8 cellular contexts compared by ENCODE assay signal in genomic region chr18:63422862-63423304, GRCh38. TPM values are rescaled to one million over a fixed set of nuclear protein-coding genes. Genes with fewer than 3 reads are reported as not detected.
DNase-seq lines count a peak whose midpoint lies in the region; ATAC-seq and TF ChIP-seq lines count a peak whose summit lies in the region.

No MANE protein-coding gene starts in this region.

- H3K9ac ChIP-seq in colonic mucosa (ENCODE audit: low read depth in 2 of 2, low read length in 2 of 2): peak overlapping the region; percentile 85 to 96

- H3K4me1 ChIP-seq in colonic mucosa (peaks cover 4% of the 10 kb centered on the region), mononuclear cell (ENCODE audit: insufficient read depth, low read length) (peaks cover 28% of the 10 kb centered on the region)

- H3K4me3 ChIP-seq in LNCaP clone FGC (ENCODE audit: low read depth, low read length) (peak overlapping the region; percentile 89), colonic mucosa (peak overlapping the region; percentile 72), mononuclear cell (ENCODE audit: low read length) (peak overlapping the region; percentile 99)

- DNase-seq in LNCaP clone FGC (ENCODE audit: low read depth): peak; percentile 13
- no peak for DNase-seq in colonic mucosa
- DNase-seq in central memory CD4-positive, alpha-beta T cell: no peak
- no peak for DNase-seq in AG08395 (ENCODE audit: low spot score)
- DNase-seq in epidermal melanocyte (ENCODE audit: insufficient read length, low spot score): no peak

- H3K27ac ChIP-seq in colonic mucosa: peak overlapping the region; percentile 88

- no peaks in the 10 kb centered on the region for H3K36me3 ChIP-seq in colonic mucosa

- ATAC-seq in GM18499 (IDR thresholded peaks at IDR 0.05; ENCODE audit: insufficient read depth, unreplicated experiment) (peak; percentile 14), GM21737 (IDR thresholded peaks at IDR 0.05; ENCODE audit: unreplicated experiment) (peak; percentile 23)

- H3K9me3 ChIP-seq in colonic mucosa: no peaks in the 10 kb centered on the region
- H3K9me3 ChIP-seq in mononuclear cell (ENCODE audit: low read depth, low read length): no peaks in the 10 kb centered on the region

- intact Hi-C loops in colonic mucosa (cut with DNase I): no loop called here

- H3K27me3 ChIP-seq in colonic mucosa (no peaks in the 10 kb centered on the region), mononuclear cell (ENCODE audit: insufficient read depth, low read length) (no peaks in the 10 kb centered on the region)

- TF ChIP-seq CTCF in LNCaP clone FGC (IDR thresholded peaks at IDR 0.05; ENCODE audit: control insufficient read depth, extremely low read depth, insufficient read depth) (peak; percentile 2; the same call in 1 of the 2 replicates), colonic mucosa (IDR thresholded peaks at IDR 0.05) (no peak)

RNA-seq across cellular contexts. Expression of gene VPS4B, which starts 0.6 kb away (rescaled TPM):
- total RNA-seq in colonic mucosa: 100 to 1,000 TPM in 1 of 2 donors, 10 to 100 TPM in 1; 96.3 to 127 TPM
- 40.8 TPM for total RNA-seq in mononuclear cell

RNA-seq across cellular contexts. Expression of gene SERPINB5, which starts 53.9 kb away (rescaled TPM):
- 1 to 10 TPM; 4.8 to 6.1 TPM for total RNA-seq in colonic mucosa
- total RNA-seq in mononuclear cell: not detected

RNA-seq across cellular contexts. Expression of gene KDSR, which starts 55.9 kb away (rescaled TPM):
- total RNA-seq in colonic mucosa (10 to 100 TPM; 32.8 to 55.3 TPM), mononuclear cell (16.9 TPM)
